Comparison of ENCODE assay signal across 9 cellular contexts in genomic region chr17:29143894-29144293, GRCh38. TPM values are rescaled to one million over a fixed set of nuclear protein-coding genes. Genes with fewer than 3 reads are reported as not detected.
DNase-seq lines count a peak whose midpoint lies in the region; ATAC-seq, FAIRE-seq and TF ChIP-seq lines count a peak whose summit lies in the region.
"Had no signal": no experiment of that assay in that cellular context is flagged by ENCODE, and none has a peak within 500 bp of the region (broad histone marks: within the 10 kb centered on the region; RNA-seq: fewer than 3 reads in every experiment).

No MANE protein-coding gene starts in this region.

- WGBS in prostate gland = 89% methylated on average over 2 of the region's 2 CpGs

- no peaks in the 10 kb centered on the region for H3K9me3 Mint-ChIP-seq in activated T-cell treated with anti-CD3 and anti-CD28 coated beads, Interleukin-2, amount 50 U/mL, for 24 hours
- no peaks in the 10 kb centered on the region for H3K9me3 Mint-ChIP-seq in astrocyte (ENCODE audit: unreplicated experiment)

- no peak overlapping the region for H3K9ac ChIP-seq in astrocyte (ENCODE audit: low read length)

- H3K9me3 ChIP-seq in astrocyte (ENCODE audit: insufficient read depth, low read depth, low read length) = no peaks in the 10 kb centered on the region
- H3K9me3 ChIP-seq in prostate gland = no peaks in the 10 kb centered on the region

- no peaks in the 10 kb centered on the region for H4K20me1 ChIP-seq in astrocyte (ENCODE audit: insufficient read depth, low read length)

- peak overlapping the region; percentile 54 for H3K27ac Mint-ChIP-seq in activated T-cell treated with anti-CD3 and anti-CD28 coated beads, Interleukin-2, amount 50 U/mL, for 24 hours
- no peak overlapping the region for H3K27ac Mint-ChIP-seq in astrocyte (ENCODE audit: unreplicated experiment)

- H3K27me3 ChIP-seq in astrocyte (ENCODE audit: insufficient read depth, low read length) (no peaks in the 10 kb centered on the region), prostate gland (replicated peaks; ENCODE audit: insufficient read depth) (no peaks in the 10 kb centered on the region)

- H3K4me1 ChIP-seq in astrocyte (ENCODE audit: insufficient read depth, low read length) (peaks cover 26% of the 10 kb centered on the region), prostate gland (replicated peaks) (peaks cover 7% of the 10 kb centered on the region)

- H3K4me1 Mint-ChIP-seq in activated T-cell treated with anti-CD3 and anti-CD28 coated beads, Interleukin-2, amount 50 U/mL, for 24 hours (ENCODE audit: low read depth) = peaks cover 75% of the 10 kb centered on the region
- peaks cover 42% of the 10 kb centered on the region for H3K4me1 Mint-ChIP-seq in astrocyte (ENCODE audit: low read depth, unreplicated experiment)

- TF ChIP-seq CTCF in astrocyte (IDR thresholded peaks at IDR 0.05; ENCODE audit: insufficient read depth, low read depth, low read length) = peak; percentile 40
- TF ChIP-seq CTCF in prostate gland (IDR thresholded peaks at IDR 0.05) = no peak

- H3K36me3 ChIP-seq in astrocyte (ENCODE audit: insufficient read depth, low read length) = no peaks in the 10 kb centered on the region
- no peaks in the 10 kb centered on the region for H3K36me3 ChIP-seq in prostate gland

- no peak overlapping the region for H2AFZ ChIP-seq in astrocyte (ENCODE audit: low read depth, low read length)

- TF ChIP-seq POLR2A in prostate gland (IDR thresholded peaks at IDR 0.05) = no peak

- no peak overlapping the region for H3K4me3 Mint-ChIP-seq in activated T-cell treated with anti-CD3 and anti-CD28 coated beads, Interleukin-2, amount 50 U/mL, for 24 hours
- no peak overlapping the region for H3K4me3 Mint-ChIP-seq in astrocyte (ENCODE audit: unreplicated experiment)

- no peaks in the 10 kb centered on the region for H3K79me2 ChIP-seq in astrocyte (ENCODE audit: insufficient read depth, low read length)

- DNase-seq in activated T-cell treated with anti-CD3 and anti-CD28 coated beads, Interleukin-2, amount 50 U/mL, for 24 hours = no peak
- no peak for DNase-seq in activated T-cell treated with anti-CD3 and anti-CD28 coated beads, Interleukin-2, amount 50 U/mL, for 1 hour
- DNase-seq in NCI-H1694 treated with DMSO at 0.1 percent for 48 hours (lab: John Stamatoyannopoulos, UW) = peak; percentile 79
- DNase-seq in astrocyte (ENCODE audit: low read depth) = no peak
- peak; percentile 12 for DNase-seq in midbrain (lab: John Stamatoyannopoulos, UW)
- DNase-seq in prostate gland (ENCODE audit: low spot score) = no peak

- intact Hi-C loops in prostate gland (cut with DNase I) = no loop called here

- H3K27me3 Mint-ChIP-seq in activated T-cell treated with anti-CD3 and anti-CD28 coated beads, Interleukin-2, amount 50 U/mL, for 24 hours = no peaks in the 10 kb centered on the region
- no peaks in the 10 kb centered on the region for H3K27me3 Mint-ChIP-seq in astrocyte (ENCODE audit: low read depth, unreplicated experiment)

- peaks cover 8% of the 10 kb centered on the region for H3K36me3 Mint-ChIP-seq in activated T-cell treated with anti-CD3 and anti-CD28 coated beads, Interleukin-2, amount 50 U/mL, for 24 hours (ENCODE audit: low read depth)
- H3K36me3 Mint-ChIP-seq in astrocyte (ENCODE audit: low read depth, unreplicated experiment) = no peaks in the 10 kb centered on the region

- FAIRE-seq in astrocyte (lab: Jason Lieb, UNC) = no peak
- FAIRE-seq: GM18507 had no signal

- H3K4me3 ChIP-seq in astrocyte (ENCODE audit: insufficient read depth, low read depth, low read length) (no peak overlapping the region), prostate gland (no peak overlapping the region)

- ATAC-seq in HG03439 (IDR thresholded peaks at IDR 0.05; ENCODE audit: unreplicated experiment) (no peak), HG02623 (IDR thresholded peaks at IDR 0.05; ENCODE audit: unreplicated experiment) (no peak)

- no peak overlapping the region for H3K4me2 ChIP-seq in astrocyte (ENCODE audit: low read length)

- H3K27ac ChIP-seq in astrocyte (ENCODE audit: low read depth, low read length) (no peak overlapping the region), prostate gland (no peak overlapping the region)

RNA-seq across cellular contexts. Expression of gene MYO18A, which starts 36.3 kb away (rescaled TPM):
- total RNA-seq in astrocyte = 35.5 and 45.9 TPM in 2 replicates
- 10 to 100 TPM; 34.6 to 80.5 TPM for total RNA-seq in prostate gland

Comparison
In these comparisons a context has a peak if more than half of its experiments do, and no peak if none do; other contexts are left out.
1. DNase-seq: peak in NCI-H1694 treated with DMSO at 0.1 percent for 48 hours (single experiment) and midbrain (single experiment); none in activated T-cell treated with anti-CD3 and anti-CD28 coated beads, Interleukin-2, amount 50 U/mL, for 24 hours (single experiment), activated T-cell treated with anti-CD3 and anti-CD28 coated beads, Interleukin-2, amount 50 U/mL, for 1 hour (single experiment), astrocyte (single experiment) and prostate gland (single experiment).